Comparison of ENCODE assay signal across 1 cellular context in genomic region chr15:65346856-65347598, GRCh38.
TF ChIP-seq lines count a peak whose summit lies in the region.

No MANE protein-coding gene starts in this region.

TF ChIP-seq in SK-N-SH treated with all-trans-retinoic acid at 6 μM for 48 hours, 23 proteins besides CTCF, POLR2A, EP300 and RAD21 (continued from another document):
- TF ChIP-seq, protein P1, sequence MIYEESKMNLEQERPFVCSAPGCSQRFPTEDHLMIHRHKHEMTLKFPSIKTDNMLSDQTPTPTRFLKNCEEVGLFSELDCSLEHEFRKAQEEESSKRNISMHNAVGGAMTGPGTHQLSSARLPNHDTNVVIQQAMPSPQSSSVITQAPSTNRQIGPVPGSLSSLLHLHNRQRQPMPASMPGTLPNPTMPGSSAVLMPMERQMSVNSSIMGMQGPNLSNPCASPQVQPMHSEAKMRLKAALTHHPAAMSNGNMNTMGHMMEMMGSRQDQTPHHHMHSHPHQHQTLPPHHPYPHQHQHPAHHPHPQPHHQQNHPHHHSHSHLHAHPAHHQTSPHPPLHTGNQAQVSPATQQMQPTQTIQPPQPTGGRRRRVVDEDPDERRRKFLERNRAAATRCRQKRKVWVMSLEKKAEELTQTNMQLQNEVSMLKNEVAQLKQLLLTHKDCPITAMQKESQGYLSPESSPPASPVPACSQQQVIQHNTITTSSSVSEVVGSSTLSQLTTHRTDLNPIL (CRISPR knock-in tag; IDR thresholded peaks at IDR 0.05; ENCODE audit: low read depth) = no peak
- no peak for TF ChIP-seq BACH2 (CRISPR knock-in tag; IDR thresholded peaks at IDR 0.05; ENCODE audit: borderline replicate concordance)
